Comparison of ENCODE assay signal across 26 cellular contexts in genomic region chr1:69651656-69652055, GRCh38.
DNase-seq lines count a peak whose midpoint lies in the region; ATAC-seq, FAIRE-seq and TF ChIP-seq lines count a peak whose summit lies in the region.
"Had no signal": no experiment of that assay in that cellular context is flagged by ENCODE, and none has a peak within 500 bp of the region (broad histone marks: within the 10 kb centered on the region; RNA-seq: fewer than 3 reads in every experiment).

No MANE protein-coding gene starts in this region.

- H3K56ac ChIP-seq in H1 (replicated peaks; ENCODE audit: insufficient read length, low read depth, low read length): no peak overlapping the region

- H3K9ac ChIP-seq in H1 (replicated peaks in 1 of 4; ENCODE audit: extremely low read depth in 1 of 4, low read depth in 3 of 4, low read length in 3 of 4): no peak overlapping the region
- H3K9ac ChIP-seq: BLaER1 treated with 17β-estradiol and CSF1 and Interleukin-3, amounts not matched to agents 10 nM and 100 nM; GM23248 had no signal

- TF ChIP-seq CTCF in left ventricle myocardium inferior (IDR thresholded peaks at IDR 0.05; ENCODE audit: borderline replicate concordance) (no peak), H1 (IDR thresholded peaks at IDR 0.05; ENCODE audit: control extremely low read depth in 1 of 3, insufficient read depth in 1 of 3, low read depth in 1 of 3, low read length in 3 of 3) (no peak), osteoblast (IDR thresholded peaks at IDR 0.05; ENCODE audit: extremely low read depth, low read depth, low read length) (no peak), ovary (IDR thresholded peaks at IDR 0.05) (no peak)

- H4K20me1 ChIP-seq in H1 (replicated peaks in 1 of 2; ENCODE audit: control insufficient read depth in 1 of 2, insufficient read depth in 2 of 2, low read length in 2 of 2) (no peaks in the 10 kb centered on the region), osteoblast (ENCODE audit: insufficient read depth, low read length) (no peaks in the 10 kb centered on the region)
- H4K20me1 ChIP-seq: BLaER1 treated with 17β-estradiol and CSF1 and Interleukin-3, amounts not matched to agents 10 nM and 100 nM had no signal

- peak; percentile 46 for ATAC-seq in Right ventricle myocardium superior (ENCODE audit: poor library complexity)
- ATAC-seq: A549, GM12878 had no signal

- H3K36me3 ChIP-seq in left ventricle myocardium inferior (no peaks in the 10 kb centered on the region), H1 (ENCODE audit: control insufficient read depth in 2 of 4, insufficient read depth in 4 of 4, low read length in 3 of 4) (no peaks in the 10 kb centered on the region), osteoblast (ENCODE audit: insufficient read depth, low read length) (no peaks in the 10 kb centered on the region), ovary (no peaks in the 10 kb centered on the region)
- H3K36me3 ChIP-seq: BE2C; BLaER1 treated with 17β-estradiol and CSF1 and Interleukin-3, amounts not matched to agents 10 nM and 100 nM; HAP-1 had no signal

- H2AK5ac ChIP-seq in H1 (ENCODE audit: low read depth, low read length): no peak overlapping the region

- H3K4me3 ChIP-seq in left ventricle myocardium inferior (no peak overlapping the region), H1 (ENCODE audit: extremely low read depth in 1 of 4, insufficient read depth in 2 of 4, low read depth in 3 of 4, low read length in 4 of 4) (no peak overlapping the region), osteoblast (ENCODE audit: insufficient read depth, low read length) (no peak overlapping the region), ovary (no peak overlapping the region)
- H3K4me3 ChIP-seq: A549; BLaER1 treated with 17β-estradiol and CSF1 and Interleukin-3, amounts not matched to agents 10 nM and 100 nM; GM12878; GM23248; HAP-1 had no signal

- no peak for TF ChIP-seq RAD21 in H1 (IDR thresholded peaks at IDR 0.05 in 1 of 2, conservative IDR thresholded peaks at IDR 0.05 in 1 of 2; ENCODE audit: low read depth in 2 of 2, low read length in 2 of 2)

- DNase-seq in Right ventricle myocardium superior: no peak
- no peak for DNase-seq in left ventricle myocardium inferior
- DNase-seq in H1 (ENCODE audit: low read depth in 1 of 2, low spot score in 2 of 2): no peak
- DNase-seq in osteoblast (ENCODE audit: insufficient read length, low spot score, missing footprints): peak; percentile 17
- DNase-seq in ovary: no peak
- no peak for DNase-seq in NCI-H187 treated with DMSO at 0.1 percent for 48 hours (lab: John Stamatoyannopoulos, UW)
- DNase-seq in OCI-M1 (lab: John Stamatoyannopoulos, UW): no peak
- DNase-seq: 8988T; ACHN; AML-193; BE2C; CD4-positive, alpha-beta T cell; CD8-positive, alpha-beta memory T cell; DMS 273 treated with DMSO at 0.1 percent for 48 hours; DMS79; EL; GDM1; GM23248; HFFc6 had no signal

- intact Hi-C loops in Right ventricle myocardium superior (cut with DNase I) (no loop called here), left ventricle myocardium inferior (cut with micrococcal nuclease) (no loop called here), ovary (cut with DNase I) (no loop called here)

- WGBS in H1 (ENCODE audit: extremely low coverage in 1 of 2, insufficient coverage in 1 of 2, insufficient read length in 1 of 2, insufficient replicate concordance in 2 of 2, low coverage in 1 of 2, low lambda C conversion rate in 2 of 2, missing lambda C conversion rate in 1 of 2), 2 experiments: 11% methylated on average over 1 of the region's 1 CpG; no CpG with 5 or more reads in 1 of the 2 experiments
- WGBS in ovary, 3 donors: 0 to 39% (median 31%) methylated on average over 1 of the region's 1 CpG

- no peak overlapping the region for H4K5ac ChIP-seq in H1 (ENCODE audit: insufficient read length, low read depth, low read length)

- H3K18ac ChIP-seq in H1 (ENCODE audit: extremely low read depth, low read length): no peak overlapping the region

- H3K27me3 ChIP-seq in left ventricle myocardium inferior (ENCODE audit: low read depth) (no peaks in the 10 kb centered on the region), H1 (replicated peaks in 1 of 4; ENCODE audit: control insufficient read depth in 3 of 4, extremely low read depth in 1 of 4, insufficient read depth in 3 of 4, low read length in 3 of 4) (no peaks in the 10 kb centered on the region), osteoblast (ENCODE audit: insufficient read depth, low read length) (no peaks in the 10 kb centered on the region), ovary (no peaks in the 10 kb centered on the region)
- H3K27me3 ChIP-seq: BE2C; BLaER1 treated with 17β-estradiol and CSF1 and Interleukin-3, amounts not matched to agents 10 nM and 100 nM had no signal

- no peak for FAIRE-seq in H1 (lab: Jason Lieb, UNC)
- FAIRE-seq: A549, D721Med, GM12878, GM19239, H54 had no signal

- CTCF ChIA-PET in H1 (lab: Charles Lee; ENCODE audit: partially characterized antibody): no interaction called here

- TF ChIP-seq EP300 in H1 (IDR thresholded peaks at IDR 0.05; ENCODE audit: borderline replicate concordance in 1 of 2, low read depth in 2 of 2, low read length in 2 of 2) (no peak), ovary (IDR thresholded peaks at IDR 0.05) (no peak)

- no peak overlapping the region for H3K4ac ChIP-seq in H1 (replicated peaks; ENCODE audit: insufficient read length, low read depth, low read length)

- H2BK12ac ChIP-seq in H1 (ENCODE audit: low read depth, low read length): no peak overlapping the region

- no peak overlapping the region for H3K14ac ChIP-seq in H1 (ENCODE audit: insufficient read length)

- H3K23me2 ChIP-seq in H1 (ENCODE audit: low read depth, low read length): no peaks in the 10 kb centered on the region

- H3K4me2 ChIP-seq in H1 (ENCODE audit: insufficient read depth in 1 of 2, low read depth in 2 of 2, low read length in 2 of 2) (no peak overlapping the region), osteoblast (ENCODE audit: insufficient read depth, low read length) (no peak overlapping the region)
- H3K4me2 ChIP-seq: A549; BLaER1 treated with 17β-estradiol and CSF1 and Interleukin-3, amounts not matched to agents 10 nM and 100 nM had no signal

- no peak overlapping the region for H2BK20ac ChIP-seq in H1 (ENCODE audit: low read length)

- no peaks in the 10 kb centered on the region for H3K79me1 ChIP-seq in H1 (ENCODE audit: low read depth, low read length)

- no peaks in the 10 kb centered on the region for H3K79me2 ChIP-seq in H1 (ENCODE audit: control insufficient read depth in 1 of 2, insufficient read depth in 2 of 2, low read length in 2 of 2)
- H3K79me2 ChIP-seq in osteoblast (ENCODE audit: insufficient read depth, low read length): no peaks in the 10 kb centered on the region

- POLR2A ChIA-PET in H1 (lab: Charles Lee; ENCODE audit: partially characterized antibody): no interaction called here

- H2AFZ ChIP-seq in H1 (ENCODE audit: low read length) (0 out of 2 replicates have a peak overlapping the region, but pooled peaks have one; percentile 58), osteoblast (ENCODE audit: low read length) (no peak overlapping the region)
- H2AFZ ChIP-seq: GM23248 had no signal

- H4K91ac ChIP-seq in H1 (replicated peaks; ENCODE audit: insufficient read length, low read length): no peak overlapping the region

- H2BK15ac ChIP-seq in H1 (ENCODE audit: low read length): no peak overlapping the region

- H3K9me3 ChIP-seq in left ventricle myocardium inferior (replicated peaks) (no peaks in the 10 kb centered on the region), H1 (ENCODE audit: insufficient read depth in 2 of 2, low read depth in 1 of 2, low read length in 1 of 2) (no peaks in the 10 kb centered on the region), osteoblast (ENCODE audit: low read depth, low read length) (no peaks in the 10 kb centered on the region), ovary (no peaks in the 10 kb centered on the region)
- H3K9me3 ChIP-seq: A549; BE2C; BLaER1 treated with 17β-estradiol and CSF1 and Interleukin-3, amounts not matched to agents 10 nM and 100 nM; HAP-1 had no signal

- H3K4me1 ChIP-seq in left ventricle myocardium inferior: no peaks in the 10 kb centered on the region
- H3K4me1 ChIP-seq in H1 (replicated peaks in 1 of 4; ENCODE audit: control insufficient read depth in 3 of 4, insufficient read depth in 4 of 4, low read length in 3 of 4): no peaks in the 10 kb centered on the region
- H3K4me1 ChIP-seq in osteoblast (ENCODE audit: insufficient read depth, low read length): no peaks in the 10 kb centered on the region
- no peaks in the 10 kb centered on the region for H3K4me1 ChIP-seq in ovary (ENCODE audit: insufficient read depth)
- H3K4me1 ChIP-seq: A549; BE2C; BLaER1 treated with 17β-estradiol and CSF1 and Interleukin-3, amounts not matched to agents 10 nM and 100 nM; HAP-1 had no signal

- no peak overlapping the region for H3K27ac ChIP-seq in left ventricle myocardium inferior (replicated peaks)
- H3K27ac ChIP-seq in H1 (ENCODE audit: low read depth, low read length): no peak overlapping the region
- H3K27ac ChIP-seq in osteoblast (ENCODE audit: low read depth, low read length): no peak overlapping the region
- H3K27ac ChIP-seq in ovary: no peak overlapping the region
- H3K27ac ChIP-seq: A549; BLaER1 treated with 17β-estradiol and CSF1 and Interleukin-3, amounts not matched to agents 10 nM and 100 nM; GM23248 had no signal

- H3K23ac ChIP-seq in H1 (ENCODE audit: insufficient read length): no peak overlapping the region

- H2BK5ac ChIP-seq in H1 (ENCODE audit: low read depth, low read length): no peak overlapping the region

- H2BK120ac ChIP-seq in H1 (replicated peaks; ENCODE audit: low read depth, low read length): no peak overlapping the region

- no peak overlapping the region for H4K8ac ChIP-seq in H1 (ENCODE audit: extremely low read depth, insufficient read depth, low read length)

- TF ChIP-seq POLR2A in H1 (IDR thresholded peaks at IDR 0.05; ENCODE audit: control extremely low read depth in 1 of 2, low read depth in 2 of 2, low read length in 2 of 2) (no peak), ovary (IDR thresholded peaks at IDR 0.05) (no peak)

TF ChIP-seq in H1, 55 proteins besides CTCF, POLR2A, EP300 and RAD21 (continues in another document):
- TF ChIP-seq BRCA1 (IDR thresholded peaks at IDR 0.05; ENCODE audit: low read depth, low read length): no peak
